In the genomic region with DNA sequence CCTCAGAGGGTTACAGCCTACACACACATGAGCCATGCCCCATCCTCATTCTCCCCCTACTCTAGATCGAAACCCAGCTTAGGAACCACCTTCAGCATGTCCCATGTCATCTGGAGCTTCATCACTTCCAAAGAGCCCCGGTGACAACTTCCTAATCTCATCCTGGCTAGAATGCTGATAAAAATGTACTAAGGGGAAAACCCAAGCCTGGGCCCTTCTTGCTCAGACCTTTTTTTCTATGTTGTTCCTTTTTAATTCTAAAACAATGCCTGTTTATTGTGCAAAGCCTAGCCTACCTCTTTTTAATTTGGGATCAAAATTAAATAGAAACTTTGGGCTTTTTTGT, we compare ENCODE assay signal across 11 cellular contexts. TPM values are rescaled to one million over a fixed set of nuclear protein-coding genes. Genes with fewer than 3 reads are reported as not detected.
DNase-seq lines count a peak whose midpoint lies in the region; ATAC-seq, FAIRE-seq and TF ChIP-seq lines count a peak whose summit lies in the region.
"Had no signal": no experiment of that assay in that cellular context is flagged by ENCODE, and none has a peak within 500 bp of the region (broad histone marks: within the 10 kb centered on the region; RNA-seq: fewer than 3 reads in every experiment).

No MANE protein-coding gene starts in this region.

- SMC1A ChIA-PET in GM12878 (lab: Charles Lee; ENCODE audit: uncharacterized antibody, unreplicated experiment): interaction anchor here (1.2 to 8.3 kb wide), 7 partner anchors 10 to 118 kb away, joined by 3 to 79 read pairs (median 6); partner anchors contain the start of gene NT5E

- no peak overlapping the region for H3K9ac ChIP-seq in GM12878 (ENCODE audit: control insufficient read depth, insufficient read depth, low read length)
- H3K9ac ChIP-seq: parathyroid adenoma had no signal

- no peak overlapping the region for H2AFZ ChIP-seq in GM12878 (ENCODE audit: control insufficient read depth, low read depth, low read length)
- H2AFZ ChIP-seq: parathyroid adenoma had no signal

- no peaks in the 10 kb centered on the region for H3K36me3 ChIP-seq in CD4-positive, alpha-beta memory T cell (ENCODE audit: insufficient read depth, low read length)
- no peaks in the 10 kb centered on the region for H3K36me3 ChIP-seq in GM12878 (ENCODE audit: control insufficient read depth in 2 of 2, insufficient read depth in 2 of 2, low read length in 1 of 2)

- 0% methylated on average over 2 of the region's 2 CpGs for WGBS in GM12878 (ENCODE audit: insufficient coverage, insufficient replicate concordance, low lambda C conversion rate, missing lambda C conversion rate)

- FAIRE-seq in GM12878 (lab: Jason Lieb, UNC): no peak
- FAIRE-seq: K562 had no signal

- peaks cover 0 to 5% (median 0%) of the 10 kb centered on the region in 8 donors for H3K9me3 Mint-ChIP-seq in CD4-positive, alpha-beta memory T cell
- H3K9me3 Mint-ChIP-seq in HFFc6: no peaks in the 10 kb centered on the region
- H3K9me3 Mint-ChIP-seq in nephron progenitor cell: no peaks in the 10 kb centered on the region

- CTCF ChIA-PET in CD4-positive, alpha-beta memory T cell (lab: Charles Lee; ENCODE audit: partially characterized antibody): interaction anchor here (1.5 to 1.6 kb wide), 2 partner anchors 51 to 77 kb away, joined by 3 read pairs; no protein-coding TSS in a partner anchor
- CTCF ChIA-PET in GM12878 (lab: Yijun Ruan, JAX): interaction anchor here (1.2 to 2.2 kb wide), 2 partner anchors 45 to 58 kb away, joined by 3 to 12 read pairs; partner anchors contain the start of gene NT5E

- no peaks in the 10 kb centered on the region for H3K27me3 ChIP-seq in CD4-positive, alpha-beta memory T cell (ENCODE audit: insufficient read depth, low read length)
- no peaks in the 10 kb centered on the region for H3K27me3 ChIP-seq in GM12878 (replicated peaks in 1 of 2; ENCODE audit: control insufficient read depth in 2 of 2, insufficient read depth in 2 of 2, low read length in 1 of 2)

- H3K4me3 Mint-ChIP-seq in CD4-positive, alpha-beta memory T cell: peak overlapping the region in 2 of 8 donors; percentile 25 to 50
- H3K4me3 Mint-ChIP-seq in HFFc6 (peak overlapping the region; percentile 80), nephron progenitor cell (no peak overlapping the region)

- no peaks in the 10 kb centered on the region for H3K4me1 ChIP-seq in CD4-positive, alpha-beta memory T cell (ENCODE audit: insufficient read depth, low read length)
- H3K4me1 ChIP-seq in GM12878 (ENCODE audit: control insufficient read depth, insufficient read depth, low read length): peaks cover 20% of the 10 kb centered on the region
- H3K4me1 ChIP-seq: parathyroid adenoma had no signal

- H3K27me3 Mint-ChIP-seq in CD4-positive, alpha-beta memory T cell: peaks cover under 1 to 1% of the 10 kb centered on the region in 2 donors
- no peaks in the 10 kb centered on the region for H3K27me3 Mint-ChIP-seq in HFFc6 (ENCODE audit: insufficient read depth)
- H3K27me3 Mint-ChIP-seq in nephron progenitor cell (ENCODE audit: low read depth, poor library complexity): peaks cover 10% of the 10 kb centered on the region

- intact Hi-C loops in CD4-positive, alpha-beta memory T cell (cut with micrococcal nuclease): no loop called here
- intact Hi-C loops in GM12878 (cut with micrococcal nuclease; ENCODE audit: unreplicated experiment): loop anchor here (2.0 to 5.0 kb wide), 2 partner anchors 34 to 45 kb away; partner anchors contain the start of gene NT5E

- in situ Hi-C loops in GM12878 (cut with MboI): no loop called here

- peaks cover 0 to 29% (median 6%) of the 10 kb centered on the region in 4 donors for H3K4me1 Mint-ChIP-seq in CD4-positive, alpha-beta memory T cell
- H3K4me1 Mint-ChIP-seq in HFFc6 (ENCODE audit: low read depth) (peaks cover 75% of the 10 kb centered on the region), nephron progenitor cell (peaks cover 20% of the 10 kb centered on the region)

- TF ChIP-seq POLR2A in GM12878 (IDR thresholded peaks at IDR 0.05; ENCODE audit: low read depth, low read length): no peak

- no peaks in the 10 kb centered on the region for H4K20me1 ChIP-seq in GM12878 (ENCODE audit: control insufficient read depth, insufficient read depth)

- H3K27ac Mint-ChIP-seq in CD4-positive, alpha-beta memory T cell: peak overlapping the region in 4 of 7 donors; percentile 14 to 80 (median 72)
- H3K27ac Mint-ChIP-seq in HFFc6 (peak overlapping the region; percentile 94), nephron progenitor cell (peak overlapping the region; percentile 41)

- TF ChIP-seq EP300 in GM12878 (IDR thresholded peaks at IDR 0.05; ENCODE audit: borderline replicate concordance in 1 of 2, control insufficient read depth in 1 of 2, low read depth in 2 of 2, low read length in 2 of 2): no peak

- H3K27ac ChIP-seq in CD4-positive, alpha-beta memory T cell (ENCODE audit: low read depth, low read length): no peak overlapping the region
- H3K27ac ChIP-seq in GM12878 (ENCODE audit: control insufficient read depth, insufficient read depth): peak overlapping the region; percentile 27; the same call in 1 of the 2 replicates
- H3K27ac ChIP-seq: parathyroid adenoma had no signal

- TF ChIP-seq CTCF in HFFc6 (IDR thresholded peaks at IDR 0.05): no peak
- TF ChIP-seq CTCF in GM12878 (IDR thresholded peaks at IDR 0.05 in 2 of 3, conservative IDR thresholded peaks at IDR 0.05 in 1 of 3; ENCODE audit: control insufficient read depth in 2 of 3, extremely low read depth in 1 of 3, insufficient read depth in 1 of 3, low read depth in 3 of 3, low read length in 3 of 3): no peak
- no peak for TF ChIP-seq CTCF in nephron progenitor cell (IDR thresholded peaks at IDR 0.05)

- no peaks in the 10 kb centered on the region for H3K36me3 Mint-ChIP-seq in CD4-positive, alpha-beta memory T cell
- H3K36me3 Mint-ChIP-seq in HFFc6 (ENCODE audit: low read depth) (no peaks in the 10 kb centered on the region), nephron progenitor cell (ENCODE audit: low read depth) (no peaks in the 10 kb centered on the region)

- no peak overlapping the region for H3K4me3 ChIP-seq in CD4-positive, alpha-beta memory T cell (ENCODE audit: low read length in 2 of 2)
- H3K4me3 ChIP-seq in GM12878: no peak overlapping the region
- H3K4me3 ChIP-seq: K562 had no signal

- no peak for TF ChIP-seq RAD21 in GM12878 (IDR thresholded peaks at IDR 0.05; ENCODE audit: insufficient read depth, low read depth, low read length)

- no TSS peak for BruUV-seq in GM12878 (replicated peaks; lab: Mats Ljungman, UMichigan)

- H3K79me2 ChIP-seq in GM12878 (ENCODE audit: control insufficient read depth, insufficient read depth, low read length): no peaks in the 10 kb centered on the region
- H3K79me2 ChIP-seq: parathyroid adenoma had no signal

- H3K4me2 ChIP-seq in GM12878 (ENCODE audit: control insufficient read depth, insufficient read depth): peak overlapping the region; percentile 47; the same call in 1 of the 2 replicates

- RAD21 ChIA-PET in GM12878 (lab: Charles Lee; ENCODE audit: unreplicated experiment): interaction anchor here (0.6 to 6.0 kb wide), 5 partner anchors 8 to 76 kb away, joined by 3 to 34 read pairs (median 5); no protein-coding TSS in a partner anchor

- peak; percentile 37; the same call in 2 of the 3 replicates for ATAC-seq in GM12878
- ATAC-seq: K562 had no signal

- H3K9me3 ChIP-seq in CD4-positive, alpha-beta memory T cell (ENCODE audit: control insufficient read depth in 1 of 2, low read length in 2 of 2): no peaks in the 10 kb centered on the region
- no peaks in the 10 kb centered on the region for H3K9me3 ChIP-seq in GM12878 (replicated peaks; ENCODE audit: control insufficient read depth, insufficient read depth, low read length)

- POLR2A ChIA-PET in CD4-positive, alpha-beta memory T cell (lab: Charles Lee; ENCODE audit: partially characterized antibody): interaction anchor here (3.2 kb wide), 1 partner anchor 45 kb away, joined by 11 read pairs; the partner anchor contains the start of gene NT5E
- POLR2A ChIA-PET in GM12878 (lab: Charles Lee): interaction anchor here (1.4 to 6.0 kb wide), 2 partner anchors 44 to 52 kb away, joined by 5 to 50 read pairs; partner anchors contain the start of gene NT5E

- no peak for DNase-seq in CD4-positive, alpha-beta memory T cell
- DNase-seq in HFFc6: no peak
- DNase-seq in GM12878 (ENCODE audit: low read depth, low spot score): no peak
- no peak for DNase-seq in nephron progenitor cell
- DNase-seq in SKM-1 treated with dmso at 0.1 percent for 144 hours (lab: John Stamatoyannopoulos, UW; ENCODE audit: unreplicated experiment): no peak
- no peak for DNase-seq in SK-N-DZ (ENCODE audit: low spot score)
- DNase-seq in Kasumi-1 (lab: John Stamatoyannopoulos, UW): no peak
- no peak for DNase-seq in NCI-H774 (lab: John Stamatoyannopoulos, UW)
- DNase-seq: DMS 273 treated with DMSO at 0.1 percent for 48 hours had no signal

TF ChIP-seq in GM12878, 131 proteins besides CTCF, POLR2A, EP300 and RAD21 (continues in another document):
- TF ChIP-seq GATAD2B (conservative IDR thresholded peaks at IDR 0.05; ENCODE audit: low read depth) (0 out of 2 replicates have a peak, but pooled peaks have one; percentile 10), HDGF (IDR thresholded peaks at IDR 0.05) (0 out of 2 replicates have a peak, but pooled peaks have one; percentile 4), IKZF1 (conservative IDR thresholded peaks at IDR 0.05) (peak; percentile 17; the same call in 1 of the 2 replicates), NR2C1 (IDR thresholded peaks at IDR 0.05) (0 out of 2 replicates have a peak, but pooled peaks have one; percentile 9)

RNA-seq across cellular contexts. Expression of gene NT5E, which starts 44.1 kb away (rescaled TPM):
- 1 to 10 TPM; 3.3 TPM for total RNA-seq in CD4-positive, alpha-beta memory T cell
- 10 to 100 TPM; 14.9 to 15.8 TPM for polyA plus RNA-seq in CD4-positive, alpha-beta memory T cell
- total RNA-seq in HFFc6 (2021; fragmentation: NEBNext Ultra II Directional; extraction: Animal tissue kit (Norgen Biotek cat#: 25700)): 100 to 1,000 TPM; 263 to 375 (median 316) TPM
- total RNA-seq in GM12878 (2013; cell fraction: nucleolus; rRNA removed): 2.2 and 2.5 TPM in 2 replicates
- total RNA-seq in GM12878 (2014; rRNA removed) (8.2 and 8.4 TPM in 2 replicates), GM12878 (2014; rRNA removed; fragmentation: Illumina TruSeq; extraction: Trizol) (6.6 and 6.9 TPM in 2 replicates), GM12878 (2021) (8.2 and 9.7 TPM in 2 replicates)
- polyA plus RNA-seq in GM12878 (2011; ENCODE audit: low read depth): 4.2 TPM
- polyA plus RNA-seq in GM12878 (2011; rRNA removed) (6.9 and 9.9 TPM in 2 replicates), GM12878 (2014; fragmentation: Illumina TruSeq; extraction: Trizol) (5.6 and 7.5 TPM in 2 replicates), GM12878 (2014; fragmentation: Nextera tagmentation; extraction: Ambion mirVana) (1 to 10 TPM; 1.9 to 3.9 TPM), GM12878 (2014; rRNA removed) (7.7 and 8.4 TPM in 2 replicates), GM12878 (2016; fragmentation: Nextera tagmentation; extraction: Ambion mirVana) (1 to 10 TPM; 8.4 to 9.3 TPM)
- polyA plus RNA-seq in GM12878 (2011; cell fraction: cytosol; rRNA removed): 4.6 and 9.2 TPM in 2 replicates
- polyA plus RNA-seq in GM12878 (2011; cell fraction: nucleus; rRNA removed): 7.9 and 9.2 TPM in 2 replicates
- 5.3 and 7.9 TPM in 2 replicates for polyA plus RNA-seq in GM12878 (2012)
- 6.8 and 9.9 TPM in 2 replicates for polyA minus RNA-seq in GM12878 (2011; rRNA and poly(A)+ RNA removed)
- 8.7 and 10.4 TPM in 2 replicates for polyA minus RNA-seq in GM12878 (2011; cell fraction: cytosol; rRNA and poly(A)+ RNA removed)
- polyA minus RNA-seq in GM12878 (2011; cell fraction: nucleus; rRNA and poly(A)+ RNA removed): 14.4 and 19.7 TPM in 2 replicates
- polyA plus RNA-seq in SK-N-DZ (2014; cell fraction: cytosol; rRNA removed): 1.1 and 3.6 TPM in 2 replicates
- 2.9 and 5.1 TPM in 2 replicates for polyA plus RNA-seq in SK-N-DZ (2014; cell fraction: nucleus; rRNA removed)

Comparison
In these comparisons a context has a peak if more than half of its experiments do, and no peak if none do; other contexts are left out.
1. H3K27ac Mint-ChIP-seq: peak in every context shown above with its lines; median percentile 94 in HFFc6; 72 in CD4-positive, alpha-beta memory T cell; 41 in nephron progenitor cell.
2. RNA of gene NT5E, which starts 44.1 kb away (total RNA-seq): 263 to 375 TPM in HFFc6; 2.2 to 9.7 TPM in GM12878 and 3.3 TPM in CD4-positive, alpha-beta memory T cell; every median in the first group is over 10 times any median in the second.